Comparison of ENCODE assay signal across 19 cellular contexts in genomic region chr12:120399531-120399930, GRCh38. TPM values are rescaled to one million over a fixed set of nuclear protein-coding genes. Genes with fewer than 3 reads are reported as not detected.
DNase-seq lines count a peak whose midpoint lies in the region; ATAC-seq, FAIRE-seq and TF ChIP-seq lines count a peak whose summit lies in the region.
"Had no signal": no experiment of that assay in that cellular context is flagged by ENCODE, and none has a peak within 500 bp of the region (broad histone marks: within the 10 kb centered on the region; RNA-seq: fewer than 3 reads in every experiment).

No MANE protein-coding gene starts in this region.

- no peak for TF ChIP-seq POLR2A in GM12891 (IDR thresholded peaks at IDR 0.05; ENCODE audit: low read depth, low read length)

- H3K27ac ChIP-seq in RWPE2 (ENCODE audit: poor library complexity, severe bottlenecking), result no peak overlapping the region
- H3K27ac ChIP-seq: heart right ventricle had no signal

- DNase-seq in AG04449 (ENCODE audit: low read depth, low spot score) (peak; percentile 0), GM12891 (ENCODE audit: insufficient read length, low spot score) (no peak), RWPE2 (ENCODE audit: low spot score) (no peak), fibroblast of mammary gland (ENCODE audit: low read depth) (peak; percentile 54), MV-4-11 (lab: John Stamatoyannopoulos, UW) (no peak), OCI-M1 (lab: John Stamatoyannopoulos, UW) (no peak), NCI-H748 treated with DMSO at 0.1 percent for 48 hours (lab: John Stamatoyannopoulos, UW) (no peak), HuH-7.5 (ENCODE audit: low spot score) (no peak)
- DNase-seq: C1 segment of cervical spinal cord; effector CD8-positive, alpha-beta T cell; heart right ventricle; KBM-7; NCI-H187 treated with DMSO at 0.1 percent for 48 hours; NCI-H69; retina; Right ventricle myocardium superior; substantia nigra had no signal

- no peaks in the 10 kb centered on the region for H3K36me3 ChIP-seq in RWPE2 (ENCODE audit: low read depth)
- H3K36me3 ChIP-seq: heart right ventricle had no signal

- FAIRE-seq in GM12891 (lab: Jason Lieb, UNC), result peak; percentile 66
- FAIRE-seq: G401.6 had no signal

- no peaks in the 10 kb centered on the region for H3K27me3 ChIP-seq in RWPE2 (ENCODE audit: insufficient read depth, poor library complexity, severe bottlenecking)

- peak; percentile 52; the same call in 2 of the 3 replicates for ATAC-seq in RWPE2 (ENCODE audit: low read depth)
- ATAC-seq: heart right ventricle, left lobe of liver had no signal

- no peak overlapping the region for H3K4me3 ChIP-seq in AG04449 (ENCODE audit: low read depth, low read length)
- H3K4me3 ChIP-seq in RWPE2 (ENCODE audit: severe bottlenecking), result no peak overlapping the region
- no peak overlapping the region for H3K4me3 ChIP-seq in fibroblast of mammary gland (ENCODE audit: control insufficient read depth, low read depth, low read length)
- H3K4me3 ChIP-seq: heart right ventricle had no signal

- CTCF ChIA-PET in AG04449 (lab: Yijun Ruan, JAX), result no interaction called here

- POLR2A ChIA-PET in AG04449 (lab: Yijun Ruan, JAX), result no interaction called here

- no peaks in the 10 kb centered on the region for H3K9me3 ChIP-seq in RWPE2 (ENCODE audit: severe bottlenecking)
- H3K9me3 ChIP-seq: heart right ventricle had no signal

- no peaks in the 10 kb centered on the region for H3K4me1 ChIP-seq in RWPE2 (ENCODE audit: insufficient read depth, poor library complexity, severe bottlenecking)

- TF ChIP-seq CTCF in AG04449 (IDR thresholded peaks at IDR 0.05; ENCODE audit: insufficient read depth, low read length, missing control alignments) (no peak), RWPE2 (IDR thresholded peaks at IDR 0.05; ENCODE audit: poor library complexity, severe bottlenecking) (no peak), fibroblast of mammary gland (conservative IDR thresholded peaks at IDR 0.05; ENCODE audit: control insufficient read depth, insufficient read depth, low read depth, low read length) (no peak)

TF ChIP-seq in GM12891, 5 proteins besides CTCF, POLR2A, EP300 and RAD21:
- TF ChIP-seq SPI1 (IDR thresholded peaks at IDR 0.05; ENCODE audit: low read depth, low read length) (no peak; the same call in 1 of the 2 replicates), POU2F2 (IDR thresholded peaks at IDR 0.05; ENCODE audit: low read depth, low read length) (no peak), PAX5 (IDR thresholded peaks at IDR 0.05; ENCODE audit: insufficient read depth, low read length, severe bottlenecking) (no peak)

RNA-seq across cellular contexts. Expression of gene MSI1, which starts 30.6 kb away (rescaled TPM):
- not detected for polyA plus RNA-seq in GM12891 (2012; ENCODE audit: low read depth, missing spikeins)

RNA-seq across cellular contexts. Expression of gene COX6A1, which starts 38.4 kb away (rescaled TPM):
- 673 TPM for polyA plus RNA-seq in GM12891 (2012; ENCODE audit: low read depth, missing spikeins)

RNA-seq across cellular contexts. Expression of gene TRIAP1, which starts 46.7 kb away (rescaled TPM):
- 73.8 TPM for polyA plus RNA-seq in GM12891 (2012; ENCODE audit: low read depth, missing spikeins)

RNA-seq across cellular contexts. Expression of gene GATC, which starts 46.7 kb away (rescaled TPM):
- 11.3 TPM for polyA plus RNA-seq in GM12891 (2012; ENCODE audit: low read depth, missing spikeins)

Comparison
In these comparisons a context has a peak if more than half of its experiments do, and no peak if none do; other contexts are left out.
1. DNase-seq: peak in AG04449 (single experiment) and fibroblast of mammary gland (single experiment); none in GM12891 (single experiment), RWPE2 (single experiment), MV-4-11 (single experiment), OCI-M1 (single experiment), NCI-H748 treated with DMSO at 0.1 percent for 48 hours (single experiment) and HuH-7.5 (single experiment).